ENCODE assay signal across 8 cellular contexts in genomic region chr4:138935135-138935795, GRCh38.
"Had no signal": no experiment of that assay in that cellular context is flagged by ENCODE, and none has a peak within 500 bp of the region (broad histone marks: within the 10 kb centered on the region; RNA-seq: fewer than 3 reads in every experiment).

No MANE protein-coding gene starts in this region.

- FAIRE-seq: H1, H54, HepG2 had no signal

- H3K4me2 ChIP-seq: GM23338 had no signal

- H3K27ac ChIP-seq: HL-60 had no signal

- H2AFZ ChIP-seq: GM23338 had no signal

- DNase-seq: H9, HCEC 1CT, HFFc6 had no signal

- ATAC-seq: GM23338, HepG2 had no signal

- H3K4me3 ChIP-seq: GM23338 had no signal
